In the genomic region with DNA sequence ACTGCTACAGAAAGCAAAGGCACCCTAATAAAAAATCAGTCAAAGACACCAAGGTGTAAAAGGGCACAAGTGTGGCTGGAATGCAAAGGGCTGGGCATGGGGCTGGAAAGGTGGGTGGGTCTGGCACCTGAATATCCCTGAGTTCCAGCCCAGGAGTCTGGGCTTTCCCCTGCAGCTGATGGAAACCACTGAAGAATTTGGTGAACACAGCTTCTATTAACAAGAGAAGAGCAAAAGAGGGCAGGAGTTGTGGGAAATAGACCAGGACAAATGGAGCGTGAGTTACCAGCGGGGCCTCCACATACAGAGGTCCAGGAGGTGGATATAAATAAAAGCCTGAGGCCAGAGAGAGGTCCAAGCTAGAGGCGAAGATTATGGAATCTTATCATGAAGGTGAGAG, we compare ENCODE assay signal across 26 cellular contexts.
"Had no signal": no experiment of that assay in that cellular context is flagged by ENCODE, and none has a peak within 500 bp of the region (broad histone marks: within the 10 kb centered on the region; RNA-seq: fewer than 3 reads in every experiment).

No MANE protein-coding gene starts in this region.

- DNase-seq: activated B cell treated with CpG ODN at 0.5 μM for 24 hours; activated CD4-positive, alpha-beta T cell treated with anti-CD3 and anti-CD28 coated beads for 1 hour; activated CD4-positive, alpha-beta T cell treated with anti-CD3 and anti-CD28 coated beads, Interleukin-2, amount 10 ng/mL, durations not matched to agents 24 days and 14 days; activated CD4-positive, alpha-beta T cell treated with anti-CD3 and anti-CD28 coated beads, Interleukin-2, amount 50 U/mL, for 48 hours; activated naive CD4-positive, alpha-beta T cell; activated T-cell treated with anti-CD3 and anti-CD28 coated beads for 4 hours; activated T-cell treated with anti-CD3 and anti-CD28 coated beads, Interleukin-2, amount 50 U/mL, for 72 hours; amygdala; MM.1S; NCI-H1105 treated with DMSO at 0.1 percent for 48 hours; NCI-H1436 treated with DMSO at 0.1 percent for 48 hours; NCI-H187; NCI-H2081; NCI-H510A treated with DMSO at 0.1 percent for 48 hours; NCI-H69; NK-92 treated with Interleukin-12 subunit alpha and Interleukin-12 subunit beta, amount 100 ng/mL, for 24 hours; OCI-M1; Peyer's patch; SIG-M5; T-helper 17 cell; T-helper 9 cell had no signal

- H3K36me3 Mint-ChIP-seq: activated naive CD8-positive, alpha-beta T cell; brain had no signal

- FAIRE-seq: astrocyte had no signal

- H3K27ac Mint-ChIP-seq: activated B cell treated with CpG ODN at 0.5 μM for 24 hours; activated CD4-positive, alpha-beta T cell treated with anti-CD3 and anti-CD28 coated beads, Interleukin-2, amount 10 ng/mL, durations not matched to agents 24 days and 14 days; activated naive CD8-positive, alpha-beta T cell; activated T-cell treated with anti-CD3 and anti-CD28 coated beads, Interleukin-2, amount 50 U/mL, for 72 hours; activated T-helper 2 cell treated with anti-CD3 and anti-CD28 coated beads, Interferon-gamma antibody, Interleukin-2, Interleukin-4, amounts not matched to agents 10 μg/mL and 5 μg/mL and 100 μg/mL, durations not matched to agents 14 hours and 24 hours and 36 hours; T-helper 17 cell had no signal

- H3K4me3 Mint-ChIP-seq: activated B cell treated with CpG ODN at 0.5 μM for 24 hours; activated CD4-positive, alpha-beta T cell treated with anti-CD3 and anti-CD28 coated beads, Interleukin-2, amount 10 ng/mL, durations not matched to agents 24 days and 14 days; activated naive CD8-positive, alpha-beta T cell; activated T-cell treated with anti-CD3 and anti-CD28 coated beads, Interleukin-2, amount 50 U/mL, for 72 hours; brain; T-helper 17 cell had no signal

- H3K27ac ChIP-seq: Peyer's patch, RWPE1 had no signal

- H3K36me3 ChIP-seq: Peyer's patch had no signal

- H3K9me3 Mint-ChIP-seq: activated B cell treated with CpG ODN at 0.5 μM for 24 hours; activated CD4-positive, alpha-beta T cell treated with anti-CD3 and anti-CD28 coated beads, Interleukin-2, amount 10 ng/mL, durations not matched to agents 24 days and 14 days; activated T-cell treated with anti-CD3 and anti-CD28 coated beads, Interleukin-2, amount 50 U/mL, for 72 hours; activated T-helper 2 cell treated with anti-CD3 and anti-CD28 coated beads, Interferon-gamma antibody, Interleukin-2, Interleukin-4, amounts not matched to agents 10 μg/mL and 5 μg/mL and 100 μg/mL, durations not matched to agents 14 hours and 24 hours and 36 hours had no signal

- H3K4me3 ChIP-seq: Peyer's patch had no signal

- H3K27me3 ChIP-seq: Peyer's patch had no signal

- H3K9me3 ChIP-seq: Peyer's patch had no signal

- H3K4me1 ChIP-seq: Peyer's patch had no signal

- ATAC-seq: activated T-cell treated with anti-CD3 and anti-CD28 coated beads, Interleukin-2, amount 50 U/mL, for 72 hours; T-helper 17 cell had no signal

- H3K4me1 Mint-ChIP-seq: activated B cell treated with CpG ODN at 0.5 μM for 24 hours; activated CD4-positive, alpha-beta T cell treated with anti-CD3 and anti-CD28 coated beads, Interleukin-2, amount 10 ng/mL, durations not matched to agents 24 days and 14 days; T-helper 17 cell had no signal
